ENCODE assay signal across 16 cellular contexts in the genomic region with DNA sequence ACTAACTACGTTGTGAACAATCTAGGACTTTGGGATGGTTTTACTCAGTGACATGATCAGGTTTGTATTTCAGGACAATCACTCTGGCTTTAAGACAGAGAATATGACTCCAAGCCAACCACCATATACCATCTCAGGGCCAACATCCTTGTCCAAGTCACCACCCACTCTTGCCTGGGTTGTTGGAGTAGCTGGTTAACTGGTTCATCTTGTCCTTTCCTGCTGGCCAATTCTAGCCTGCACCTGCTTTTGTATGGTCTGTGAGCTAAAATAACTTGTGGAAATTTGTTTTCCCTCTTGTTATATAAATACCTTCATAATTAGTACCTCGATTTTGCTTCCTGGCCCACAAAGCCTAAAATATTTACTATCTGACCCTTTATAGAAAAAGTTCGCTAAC.
DNase-seq lines count a peak whose midpoint lies in the region; ATAC-seq and TF ChIP-seq lines count a peak whose summit lies in the region.
"Had no signal": no experiment of that assay in that cellular context is flagged by ENCODE, and none has a peak within 500 bp of the region (broad histone marks: within the 10 kb centered on the region; RNA-seq: fewer than 3 reads in every experiment).

No MANE protein-coding gene starts in this region.

- peaks cover 73 to 88% (median 86%) of the 10 kb centered on the region in 3 donors for H3K4me1 Mint-ChIP-seq in CD8-positive, alpha-beta memory T cell
- peaks cover 31 to 40% (median 38%) of the 10 kb centered on the region in 3 donors for H3K4me1 Mint-ChIP-seq in IgD-negative memory B cell
- peaks cover 77% of the 10 kb centered on the region for H3K4me1 Mint-ChIP-seq in activated CD8-positive, alpha-beta T cell treated with anti-CD3 and anti-CD28 coated beads, Interleukin-2, amount 10 ng/mL, durations not matched to agents 7 days and 5 days (ENCODE audit: low read depth)
- H3K4me1 Mint-ChIP-seq in natural killer cell: peaks cover 53 to 62% of the 10 kb centered on the region in 2 donors

- no peak for DNase-seq in CD8-positive, alpha-beta memory T cell
- DNase-seq in activated CD8-positive, alpha-beta T cell treated with anti-CD3 and anti-CD28 coated beads, Interleukin-2, amount 10 ng/mL, durations not matched to agents 7 days and 5 days: no peak
- DNase-seq in natural killer cell (no peak), NCI-H82 treated with DMSO at 0.1 percent for 48 hours (lab: John Stamatoyannopoulos, UW; ENCODE audit: unreplicated experiment) (no peak), T1000 (lab: John Stamatoyannopoulos, UW) (no peak), activated gamma-delta T cell treated with Interleukin-2 at 50 U/mL for 16 hours (no peak)
- DNase-seq: aorta, islet precursor cell, mesenchymal stem cell, NCI-H1417, NCI-H226 had no signal

- H3K27ac Mint-ChIP-seq in CD8-positive, alpha-beta memory T cell: peak overlapping the region; percentile 77 to 97 (median 88)
- H3K27ac Mint-ChIP-seq in IgD-negative memory B cell: peak overlapping the region; percentile 86 to 97 (median 96)
- H3K27ac Mint-ChIP-seq in activated CD8-positive, alpha-beta T cell treated with anti-CD3 and anti-CD28 coated beads, Interleukin-2, amount 10 ng/mL, durations not matched to agents 7 days and 5 days: peak overlapping the region; percentile 85
- peak overlapping the region; percentile 83 to 86 for H3K27ac Mint-ChIP-seq in natural killer cell

- H3K4me1 ChIP-seq in CD8-positive, alpha-beta memory T cell (ENCODE audit: insufficient read depth, low read length): peaks cover 87% of the 10 kb centered on the region
- H3K4me1 ChIP-seq: HAP-1, SJSA1 had no signal

- H3K27me3 ChIP-seq in CD8-positive, alpha-beta memory T cell (ENCODE audit: insufficient read depth, low read length, poor library complexity, severe bottlenecking): no peaks in the 10 kb centered on the region
- H3K27me3 ChIP-seq: SJSA1 had no signal

- peak overlapping the region; percentile 40 for H3K27ac ChIP-seq in CD8-positive, alpha-beta memory T cell (ENCODE audit: low read depth, low read length)
- H3K27ac ChIP-seq: SJSA1 had no signal

- peak overlapping the region; percentile 16 for H3K4me3 ChIP-seq in CD8-positive, alpha-beta memory T cell (ENCODE audit: low read length)
- H3K4me3 ChIP-seq: HAP-1, K562, SJSA1, skin epidermis had no signal

- H3K36me3 ChIP-seq in CD8-positive, alpha-beta memory T cell (ENCODE audit: insufficient read depth, low read length): no peaks in the 10 kb centered on the region
- H3K36me3 ChIP-seq: HAP-1, SJSA1 had no signal

- no peaks in the 10 kb centered on the region for H3K27me3 Mint-ChIP-seq in CD8-positive, alpha-beta memory T cell
- H3K27me3 Mint-ChIP-seq in IgD-negative memory B cell (no peaks in the 10 kb centered on the region), natural killer cell (ENCODE audit: low read depth in 2 of 2) (no peaks in the 10 kb centered on the region)
- H3K27me3 Mint-ChIP-seq in activated CD8-positive, alpha-beta T cell treated with anti-CD3 and anti-CD28 coated beads, Interleukin-2, amount 10 ng/mL, durations not matched to agents 7 days and 5 days (ENCODE audit: low read depth): no peaks in the 10 kb centered on the region

- TF ChIP-seq CTCF in natural killer cell (IDR thresholded peaks at IDR 0.05): no peak

- peak overlapping the region; percentile 8 to 83 (median 66) for H3K4me3 Mint-ChIP-seq in CD8-positive, alpha-beta memory T cell
- H3K4me3 Mint-ChIP-seq in IgD-negative memory B cell (peak overlapping the region in 3 of 4 donors; percentile 48 to 91 (median 79)), natural killer cell (peak overlapping the region; percentile 60)
- H3K4me3 Mint-ChIP-seq in activated CD8-positive, alpha-beta T cell treated with anti-CD3 and anti-CD28 coated beads, Interleukin-2, amount 10 ng/mL, durations not matched to agents 7 days and 5 days: peak overlapping the region; percentile 49

- no peak for ATAC-seq in activated CD8-positive, alpha-beta T cell treated with anti-CD3 and anti-CD28 coated beads, Interleukin-2, amount 10 ng/mL, durations not matched to agents 7 days and 5 days
- ATAC-seq in natural killer cell: no peak
- ATAC-seq: K562 had no signal

- H3K9me3 Mint-ChIP-seq in CD8-positive, alpha-beta memory T cell: no peaks in the 10 kb centered on the region
- H3K9me3 Mint-ChIP-seq in IgD-negative memory B cell (no peaks in the 10 kb centered on the region), natural killer cell (no peaks in the 10 kb centered on the region)
- peaks cover 19% of the 10 kb centered on the region for H3K9me3 Mint-ChIP-seq in activated CD8-positive, alpha-beta T cell treated with anti-CD3 and anti-CD28 coated beads, Interleukin-2, amount 10 ng/mL, durations not matched to agents 7 days and 5 days (ENCODE audit: insufficient read depth)

- CTCF ChIA-PET in CD8-positive, alpha-beta memory T cell (lab: Charles Lee): interaction anchor here (1.8 kb wide), 1 partner anchor 307 kb away, joined by 10 read pairs; a partner anchor contains a TSS
- CTCF ChIA-PET in activated CD8-positive, alpha-beta T cell treated with anti-CD3 and anti-CD28 coated beads, Interleukin-2, amount 10 ng/mL, durations not matched to agents 7 days and 5 days (lab: Charles Lee): interaction anchor here (1.4 to 2.8 kb wide), 3 partner anchors 10 to 16 kb away, joined by 4 to 12 read pairs (median 8); no protein-coding TSS in a partner anchor

- no peaks in the 10 kb centered on the region for H3K36me3 Mint-ChIP-seq in CD8-positive, alpha-beta memory T cell
- H3K36me3 Mint-ChIP-seq in IgD-negative memory B cell (peaks cover 3% of the 10 kb centered on the region), natural killer cell (no peaks in the 10 kb centered on the region)
- peaks cover 24% of the 10 kb centered on the region for H3K36me3 Mint-ChIP-seq in activated CD8-positive, alpha-beta T cell treated with anti-CD3 and anti-CD28 coated beads, Interleukin-2, amount 10 ng/mL, durations not matched to agents 7 days and 5 days (ENCODE audit: low read depth)

- POLR2A ChIA-PET in CD8-positive, alpha-beta memory T cell (lab: Charles Lee): interaction anchor here (1.6 to 2.8 kb wide), 3 partner anchors 12 to 306 kb away, joined by 5 to 21 read pairs (median 7); a partner anchor contains a TSS
- POLR2A ChIA-PET in activated CD8-positive, alpha-beta T cell treated with anti-CD3 and anti-CD28 coated beads, Interleukin-2, amount 10 ng/mL, durations not matched to agents 7 days and 5 days (lab: Charles Lee): interaction anchor here (0.6 to 6.2 kb wide), 3 partner anchors 12 to 1195 kb away, joined by 3 to 49 read pairs (median 12); a partner anchor contains a TSS

- intact Hi-C loops in natural killer cell (cut with micrococcal nuclease): no loop called here

- H3K9me3 ChIP-seq in CD8-positive, alpha-beta memory T cell (ENCODE audit: low read length): no peaks in the 10 kb centered on the region
- H3K9me3 ChIP-seq: HAP-1, SJSA1 had no signal
